In the genomic region with DNA sequence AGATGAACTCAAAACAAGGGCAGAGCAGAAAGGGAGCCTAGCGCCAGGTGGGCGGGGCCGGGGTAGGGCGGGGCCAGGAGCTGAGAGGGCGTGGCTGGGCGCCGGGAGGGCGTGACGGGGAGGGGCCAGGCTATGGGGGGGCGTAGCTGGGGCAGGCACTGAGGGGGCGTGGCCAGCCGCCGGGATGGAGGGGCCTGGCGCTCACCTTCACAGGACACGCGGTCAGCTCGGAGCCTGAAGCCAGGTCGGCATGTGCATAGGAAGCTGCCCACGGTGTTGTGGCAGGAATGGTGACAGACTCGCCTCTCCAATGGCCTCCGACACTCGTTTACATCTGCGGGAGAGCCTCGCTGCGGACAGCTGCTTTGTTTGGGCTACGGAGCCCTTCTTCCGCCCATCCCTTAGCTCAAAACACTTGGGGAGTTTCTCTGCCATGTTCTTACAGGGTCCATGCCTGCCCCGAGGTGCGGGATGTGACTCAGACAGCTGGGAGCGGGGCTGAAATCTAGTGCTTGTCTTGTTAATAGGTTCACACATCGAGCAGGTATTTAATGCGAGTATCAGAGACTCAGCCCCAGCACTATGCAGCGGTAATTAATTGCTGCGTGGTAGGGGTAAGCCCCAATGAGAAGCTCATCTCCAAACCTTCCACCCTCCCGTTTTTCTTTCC, we compare ENCODE assay signal across 9 cellular contexts. TPM values are rescaled to one million over a fixed set of nuclear protein-coding genes. Genes with fewer than 3 reads are reported as not detected.
DNase-seq lines count a peak whose midpoint lies in the region; ATAC-seq, FAIRE-seq and TF ChIP-seq lines count a peak whose summit lies in the region.
"Had no signal": no experiment of that assay in that cellular context is flagged by ENCODE, and none has a peak within 500 bp of the region (broad histone marks: within the 10 kb centered on the region; RNA-seq: fewer than 3 reads in every experiment).

No MANE protein-coding gene starts in this region.

- H3K36me3 ChIP-seq in K562 (ENCODE audit: control insufficient read depth, insufficient read depth, low read length), result peaks cover 5% of the 10 kb centered on the region; the same call in 2 of the 3 replicates
- H3K36me3 ChIP-seq in mesendoderm (ENCODE audit: control insufficient read depth, insufficient read depth, low read length), result no peaks in the 10 kb centered on the region
- no peaks in the 10 kb centered on the region for H3K36me3 ChIP-seq in CD4-positive, alpha-beta memory T cell (ENCODE audit: insufficient read depth, low read length)
- H3K36me3 ChIP-seq: neutrophil had no signal

- POLR2A ChIA-PET in K562 (lab: Yijun Ruan, JAX), result interaction anchor here (0.6 to 1.7 kb wide), 8 partner anchors 15 to 168 kb away, joined by 3 to 6 read pairs (median 4); no protein-coding TSS in a partner anchor
- POLR2A ChIA-PET in CD4-positive, alpha-beta memory T cell (lab: Charles Lee; ENCODE audit: partially characterized antibody), result no interaction called here

- H3K79me1 ChIP-seq in mesendoderm (ENCODE audit: low read length), result no peaks in the 10 kb centered on the region

- no peaks in the 10 kb centered on the region for H3K4me1 Mint-ChIP-seq in CD4-positive, alpha-beta memory T cell

- no peak overlapping the region for H3K4ac ChIP-seq in mesendoderm (ENCODE audit: low read depth, low read length)

- no peaks in the 10 kb centered on the region for H3K27me3 ChIP-seq in K562 (ENCODE audit: control insufficient read depth in 2 of 2, insufficient read depth in 2 of 2, low read length in 2 of 2)
- H3K27me3 ChIP-seq in mesendoderm (ENCODE audit: insufficient read depth, low read length, poor library complexity), result no peaks in the 10 kb centered on the region
- H3K27me3 ChIP-seq in CD4-positive, alpha-beta memory T cell (ENCODE audit: insufficient read depth, low read length), result no peaks in the 10 kb centered on the region
- H3K27me3 ChIP-seq: neutrophil had no signal

- H3K79me2 ChIP-seq in K562 (ENCODE audit: control insufficient read depth, insufficient read depth, low read length) (no peaks in the 10 kb centered on the region), mesendoderm (ENCODE audit: control insufficient read depth, insufficient read depth, low read length) (no peaks in the 10 kb centered on the region)

- no peak for TF ChIP-seq RAD21 in K562 (CRISPR knock-in tag; conservative IDR thresholded peaks at IDR 0.05 in 1 of 2, IDR thresholded peaks at IDR 0.05 in 1 of 2)

- H3K4me1 ChIP-seq in K562 (replicated peaks in 1 of 2; ENCODE audit: control insufficient read depth in 2 of 2, insufficient read depth in 2 of 2, low read length in 2 of 2) (peaks cover 16 to 33% of the 10 kb centered on the region in 2 experiments; a peak in 4 of 5 replicates), mesendoderm (ENCODE audit: control insufficient read depth, low read depth, low read length) (peaks cover 7% of the 10 kb centered on the region)
- no peaks in the 10 kb centered on the region for H3K4me1 ChIP-seq in CD4-positive, alpha-beta memory T cell (ENCODE audit: insufficient read depth, low read length)

- H3K27ac Mint-ChIP-seq in CD4-positive, alpha-beta memory T cell, result no peak overlapping the region

- in situ Hi-C loops in K562 (cut with MboI), result no loop called here

- TF ChIP-seq EP300 in K562 (IDR thresholded peaks at IDR 0.05; ENCODE audit: low read length), result no peak

- H3K9me3 ChIP-seq in K562 (replicated peaks; ENCODE audit: control insufficient read depth, insufficient read depth, low read depth, low read length), result no peaks in the 10 kb centered on the region
- H3K9me3 ChIP-seq in CD4-positive, alpha-beta memory T cell (ENCODE audit: control insufficient read depth in 1 of 2, low read length in 2 of 2), result no peaks in the 10 kb centered on the region
- H3K9me3 ChIP-seq: neutrophil had no signal

- H3K36me3 Mint-ChIP-seq in CD4-positive, alpha-beta memory T cell, result no peaks in the 10 kb centered on the region

- H2BK15ac ChIP-seq in mesendoderm (replicated peaks; ENCODE audit: low read depth), result no peak overlapping the region

- intact Hi-C loops in K562 (cut with micrococcal nuclease), result no loop called here
- intact Hi-C loops in CD4-positive, alpha-beta memory T cell (cut with micrococcal nuclease), result no loop called here

- no peaks in the 10 kb centered on the region for H4K20me1 ChIP-seq in K562 (replicated peaks; ENCODE audit: control insufficient read depth, insufficient read depth, low read length)

- CTCF ChIA-PET in K562 (lab: Yijun Ruan, JAX; ENCODE audit: low intra/inter-chr PET ratio), result no interaction called here
- CTCF ChIA-PET in CD4-positive, alpha-beta memory T cell (lab: Charles Lee; ENCODE audit: partially characterized antibody), result no interaction called here

- no peak for TF ChIP-seq CTCF in K562 (IDR thresholded peaks at IDR 0.05 in 2 of 3, conservative IDR thresholded peaks at IDR 0.05 in 1 of 3; ENCODE audit: insufficient read depth in 2 of 3, low read depth in 1 of 3, low read length in 3 of 3)

- H2AK5ac ChIP-seq in mesendoderm (ENCODE audit: low read length), result no peak overlapping the region

- TF ChIP-seq POLR2A in K562 (conservative IDR thresholded peaks at IDR 0.05), result peak; percentile 69

- no peak overlapping the region for H4K8ac ChIP-seq in mesendoderm (ENCODE audit: low read depth, low read length)

- H3K27ac ChIP-seq in K562 (ENCODE audit: extremely low read depth, low read depth, low read length) (no peak overlapping the region; the same call in 2 of the 3 replicates), mesendoderm (ENCODE audit: low read depth, low read length) (no peak overlapping the region)
- H3K27ac ChIP-seq in CD4-positive, alpha-beta memory T cell (ENCODE audit: low read depth, low read length), result no peak overlapping the region
- H3K27ac ChIP-seq: neutrophil had no signal

- no peak overlapping the region for H3K4me3 Mint-ChIP-seq in CD4-positive, alpha-beta memory T cell

- no peak overlapping the region for H3K4me3 ChIP-seq in K562
- H3K4me3 ChIP-seq in mesendoderm (ENCODE audit: low read length), result no peak overlapping the region
- H3K4me3 ChIP-seq in CD4-positive, alpha-beta memory T cell (ENCODE audit: low read length in 2 of 2), result no peak overlapping the region

- H3K9ac ChIP-seq in K562 (ENCODE audit: insufficient read depth in 1 of 2, low read depth in 2 of 2, low read length in 2 of 2), result peak overlapping the region; percentile 35 to 79; a peak in 3 of 4 replicates
- peak overlapping the region; percentile 54 for H3K9ac ChIP-seq in mesendoderm (ENCODE audit: low read length)

- H3K9me1 ChIP-seq in K562 (ENCODE audit: control insufficient read depth, insufficient read depth, low read length), result no peaks in the 10 kb centered on the region

- H3K23ac ChIP-seq in mesendoderm (ENCODE audit: low read length), result no peak overlapping the region

- FAIRE-seq in K562 (lab: Jason Lieb, UNC), result peak; percentile 69

- DNase-seq in DMS114 treated with DMSO at 0.1 percent for 48 hours (lab: John Stamatoyannopoulos, UW; ENCODE audit: unreplicated experiment), result peak; percentile 70
- DNase-seq in NCI-H2227 (lab: John Stamatoyannopoulos, UW; ENCODE audit: unreplicated experiment), result peak; percentile 31
- DNase-seq in K562 (ENCODE audit: extremely low read depth in 1 of 4, low spot score in 3 of 4), result peak; percentile 86 to 99 (median 98)
- peak; percentile 86 for DNase-seq in mesendoderm
- DNase-seq in CD4-positive, alpha-beta memory T cell, result no peak
- DNase-seq in effector CD8-positive, alpha-beta T cell (lab: John Stamatoyannopoulos, UW), result no peak
- no peak for DNase-seq in DMS 273 (lab: John Stamatoyannopoulos, UW; ENCODE audit: unreplicated experiment)
- DNase-seq in occipital lobe (lab: John Stamatoyannopoulos, UW), result no peak

- H2BK120ac ChIP-seq in mesendoderm (ENCODE audit: low read depth, low read length), result no peak overlapping the region

- H3K9me3 Mint-ChIP-seq in CD4-positive, alpha-beta memory T cell, result peaks cover 0 to 3% (median 0%) of the 10 kb centered on the region in 8 donors

- no peak overlapping the region for H3K18ac ChIP-seq in mesendoderm (ENCODE audit: low read length)

- H3K27me3 Mint-ChIP-seq in CD4-positive, alpha-beta memory T cell, result peaks cover 2 to 5% of the 10 kb centered on the region in 2 donors

- H2BK5ac ChIP-seq in mesendoderm (ENCODE audit: low read length), result no peak overlapping the region

- peak overlapping the region; percentile 89 for H2AFZ ChIP-seq in K562 (ENCODE audit: low read depth, low read length)

- peak overlapping the region; percentile 91 for H3K56ac ChIP-seq in mesendoderm (ENCODE audit: low read length)

- BruUV-seq in K562 (replicated peaks; lab: Mats Ljungman, UMichigan), result no TSS peak

- peak; percentile 98 for ATAC-seq in K562

- 36% methylated on average over 20 of the region's 35 CpGs for WGBS in K562 (ENCODE audit: insufficient coverage, low coverage, missing lambda C conversion rate)
- no CpG with 5 or more reads among the region's 35 CpGs for WGBS in mesendoderm (ENCODE audit: extremely low coverage, insufficient coverage, low lambda C conversion rate)

- peak overlapping the region; percentile 71 for H3K4me2 ChIP-seq in K562 (ENCODE audit: insufficient read depth, low read length)
- H3K4me2 ChIP-seq in mesendoderm (ENCODE audit: low read length), result peak overlapping the region; percentile 64

- H4K5ac ChIP-seq in mesendoderm (ENCODE audit: low read length), result no peak overlapping the region

RNA-seq across cellular contexts. Expression of a gene that starts 13.4 kb away (rescaled TPM):
- total RNA-seq in K562 (2011; cell fraction: chromatin; rRNA removed; ENCODE audit: low replicate concordance), result 6.5 and 15.9 TPM in 2 replicates
- 6.2 and 7.8 TPM in 2 replicates for total RNA-seq in K562 (2011; cell fraction: nucleolus; rRNA removed)
- 7.5 and 7.9 TPM in 2 replicates for total RNA-seq in K562 (2011; cell fraction: nucleoplasm; rRNA removed)
- total RNA-seq in K562 (2014; rRNA removed), result 0.32 and 0.41 TPM in 2 replicates
- 0.26 and 0.36 TPM in 2 replicates for total RNA-seq in K562 (2014; rRNA removed; fragmentation: Illumina TruSeq; extraction: Trizol)
- total RNA-seq in K562 (2015; rRNA removed; fragmentation: Illumina TruSeq; extraction: Trizol), result 0.38 and 0.65 TPM in 2 replicates
- total RNA-seq in K562 (2021), result 0.74 and 1.1 TPM in 2 replicates
- polyA plus RNA-seq in K562 (2011; rRNA removed), result 0.60 and 0.89 TPM in 2 replicates
- polyA plus RNA-seq in K562 (2011; cell fraction: cytosol; rRNA removed), result 0.73 and 1.1 TPM in 2 replicates
- 3.0 and 3.8 TPM in 2 replicates for polyA plus RNA-seq in K562 (2011; cell fraction: nucleus; rRNA removed)
- polyA plus RNA-seq in K562 (2012), result 0.82 and 1.8 TPM in 2 replicates
- polyA plus RNA-seq in K562 (2014; fragmentation: Illumina TruSeq; extraction: Trizol), result 0.48 and 0.67 TPM in 2 replicates
- polyA plus RNA-seq in K562 (2014; fragmentation: Nextera tagmentation; extraction: Ambion mirVana), result under 1 TPM in 1 of 2 experiments, not detected in 1; 0.06 TPM
- 0.86 and 1.6 TPM in 2 replicates for polyA plus RNA-seq in K562 (2014; rRNA removed)
- polyA minus RNA-seq in K562 (2011; rRNA and poly(A)+ RNA removed), result 0.46 and 0.57 TPM in 2 replicates
- polyA minus RNA-seq in K562 (2011; cell fraction: cytosol; rRNA and poly(A)+ RNA removed), result not detected in 2 replicates
- polyA minus RNA-seq in K562 (2011; cell fraction: nucleus; rRNA and poly(A)+ RNA removed), result 1.2 and 2.2 TPM in 2 replicates
- 7.1 TPM for polyA plus RNA-seq in mesendoderm (2013, experiment 1 of 2)
- polyA plus RNA-seq in mesendoderm (2013, experiment 2 of 2), result 6.7 TPM
- under 1 TPM; 0.38 to 0.44 TPM for total RNA-seq in CD4-positive, alpha-beta memory T cell
- not detected for polyA plus RNA-seq in CD4-positive, alpha-beta memory T cell
- total RNA-seq in occipital lobe, result 2.7 TPM

RNA-seq across cellular contexts. Expression of a gene that starts 40.7 kb away (rescaled TPM):
- not detected in 2 replicates for total RNA-seq in K562 (2011; cell fraction: chromatin; rRNA removed; ENCODE audit: low replicate concordance)
- total RNA-seq in K562 (2011; cell fraction: nucleolus; rRNA removed), result not detected in 2 replicates
- not detected in 2 replicates for total RNA-seq in K562 (2011; cell fraction: nucleoplasm; rRNA removed)
- not detected in 2 replicates for total RNA-seq in K562 (2014; rRNA removed)
- not detected in 2 replicates for total RNA-seq in K562 (2014; rRNA removed; fragmentation: Illumina TruSeq; extraction: Trizol)
- not detected in 2 replicates for total RNA-seq in K562 (2015; rRNA removed; fragmentation: Illumina TruSeq; extraction: Trizol)
- total RNA-seq in K562 (2021), result not detected in 2 replicates
- polyA plus RNA-seq in K562 (2011; rRNA removed), result not detected in 2 replicates
- not detected in 2 replicates for polyA plus RNA-seq in K562 (2011; cell fraction: cytosol; rRNA removed)
- 0.20 TPM in 1 of 2 replicates, not detected in the other for polyA plus RNA-seq in K562 (2011; cell fraction: nucleus; rRNA removed)
- not detected in 2 replicates for polyA plus RNA-seq in K562 (2012)
- polyA plus RNA-seq in K562 (2014; fragmentation: Illumina TruSeq; extraction: Trizol), result not detected in 2 replicates
- polyA plus RNA-seq in K562 (2014; fragmentation: Nextera tagmentation; extraction: Ambion mirVana), result not detected
- polyA plus RNA-seq in K562 (2014; rRNA removed), result not detected in 2 replicates
- not detected in 2 replicates for polyA minus RNA-seq in K562 (2011; rRNA and poly(A)+ RNA removed)
- polyA minus RNA-seq in K562 (2011; cell fraction: cytosol; rRNA and poly(A)+ RNA removed), result not detected in 2 replicates
- polyA minus RNA-seq in K562 (2011; cell fraction: nucleus; rRNA and poly(A)+ RNA removed), result not detected in 2 replicates
- polyA plus RNA-seq in mesendoderm (2013, experiment 1 of 2), result 0.31 TPM
- polyA plus RNA-seq in mesendoderm (2013, experiment 2 of 2), result 0.31 TPM
- not detected for total RNA-seq in CD4-positive, alpha-beta memory T cell
- not detected for polyA plus RNA-seq in CD4-positive, alpha-beta memory T cell
- not detected for total RNA-seq in occipital lobe

RNA-seq across cellular contexts. Expression of a gene that starts 51.2 kb away (rescaled TPM):
- total RNA-seq in K562 (2011; cell fraction: chromatin; rRNA removed; ENCODE audit: low replicate concordance), result 556 and 576 TPM in 2 replicates
- total RNA-seq in K562 (2011; cell fraction: nucleolus; rRNA removed), result 305 and 316 TPM in 2 replicates
- 405 and 524 TPM in 2 replicates for total RNA-seq in K562 (2011; cell fraction: nucleoplasm; rRNA removed)
- total RNA-seq in K562 (2014; rRNA removed) (273 and 325 TPM in 2 replicates), K562 (2014; rRNA removed; fragmentation: Illumina TruSeq; extraction: Trizol) (237 and 239 TPM in 2 replicates), K562 (2015; rRNA removed; fragmentation: Illumina TruSeq; extraction: Trizol) (250 and 251 TPM in 2 replicates), K562 (2021) (307 and 322 TPM in 2 replicates), occipital lobe (210 TPM)
- polyA plus RNA-seq in K562 (2011; rRNA removed) (290 and 343 TPM in 2 replicates), K562 (2014; fragmentation: Illumina TruSeq; extraction: Trizol) (259 and 266 TPM in 2 replicates), K562 (2014; fragmentation: Nextera tagmentation; extraction: Ambion mirVana) (100 to 1,000 TPM; 172 to 361 TPM), K562 (2014; rRNA removed) (201 and 224 TPM in 2 replicates)
- 317 and 331 TPM in 2 replicates for polyA plus RNA-seq in K562 (2011; cell fraction: cytosol; rRNA removed)
- polyA plus RNA-seq in K562 (2011; cell fraction: nucleus; rRNA removed), result 256 and 322 TPM in 2 replicates
- polyA plus RNA-seq in K562 (2012), result 149 and 169 TPM in 2 replicates
- 588 and 731 TPM in 2 replicates for polyA minus RNA-seq in K562 (2011; rRNA and poly(A)+ RNA removed)
- polyA minus RNA-seq in K562 (2011; cell fraction: cytosol; rRNA and poly(A)+ RNA removed), result 325 and 351 TPM in 2 replicates
- 120 and 182 TPM in 2 replicates for polyA minus RNA-seq in K562 (2011; cell fraction: nucleus; rRNA and poly(A)+ RNA removed)
- 111 TPM for polyA plus RNA-seq in mesendoderm (2013, experiment 1 of 2)
- 111 TPM for polyA plus RNA-seq in mesendoderm (2013, experiment 2 of 2)
- total RNA-seq in CD4-positive, alpha-beta memory T cell, result 100 to 1,000 TPM; 156 to 169 TPM
- polyA plus RNA-seq in CD4-positive, alpha-beta memory T cell, result 100 to 1,000 TPM; 121 to 141 TPM

RNA-seq across cellular contexts. Expression of a gene that starts 51.3 kb away (rescaled TPM):
- total RNA-seq in K562 (2011; cell fraction: chromatin; rRNA removed; ENCODE audit: low replicate concordance), result 149 and 318 TPM in 2 replicates
- total RNA-seq in K562 (2011; cell fraction: nucleolus; rRNA removed), result 164 and 169 TPM in 2 replicates
- 118 and 132 TPM in 2 replicates for total RNA-seq in K562 (2011; cell fraction: nucleoplasm; rRNA removed)
- total RNA-seq in K562 (2014; rRNA removed), result 28.5 and 35.2 TPM in 2 replicates
- 12.0 and 13.9 TPM in 2 replicates for total RNA-seq in K562 (2014; rRNA removed; fragmentation: Illumina TruSeq; extraction: Trizol)
- total RNA-seq in K562 (2015; rRNA removed; fragmentation: Illumina TruSeq; extraction: Trizol), result 19.3 and 21.7 TPM in 2 replicates
- total RNA-seq in K562 (2021), result 53.6 and 61.7 TPM in 2 replicates
- 30.8 and 58.0 TPM in 2 replicates for polyA plus RNA-seq in K562 (2011; rRNA removed)
- 40.7 and 63.4 TPM in 2 replicates for polyA plus RNA-seq in K562 (2011; cell fraction: cytosol; rRNA removed)
- polyA plus RNA-seq in K562 (2011; cell fraction: nucleus; rRNA removed), result 222 and 275 TPM in 2 replicates
- 43.1 and 60.5 TPM in 2 replicates for polyA plus RNA-seq in K562 (2012)
- polyA plus RNA-seq in K562 (2014; fragmentation: Illumina TruSeq; extraction: Trizol), result 34.0 and 36.6 TPM in 2 replicates
- 1 to 10 TPM; 2.0 to 2.3 TPM for polyA plus RNA-seq in K562 (2014; fragmentation: Nextera tagmentation; extraction: Ambion mirVana)
- polyA plus RNA-seq in K562 (2014; rRNA removed), result 45.6 and 52.6 TPM in 2 replicates
- 25.9 and 30.8 TPM in 2 replicates for polyA minus RNA-seq in K562 (2011; rRNA and poly(A)+ RNA removed)
- polyA minus RNA-seq in K562 (2011; cell fraction: cytosol; rRNA and poly(A)+ RNA removed), result 27.2 and 40.0 TPM in 2 replicates
- 62.5 and 67.2 TPM in 2 replicates for polyA minus RNA-seq in K562 (2011; cell fraction: nucleus; rRNA and poly(A)+ RNA removed)
- 17.3 TPM for polyA plus RNA-seq in mesendoderm (2013, experiment 1 of 2)
- 16.9 TPM for polyA plus RNA-seq in mesendoderm (2013, experiment 2 of 2)
- total RNA-seq in CD4-positive, alpha-beta memory T cell, result 10 to 100 TPM; 42.1 to 43.9 TPM
- 10 to 100 TPM; 24.5 to 30.2 TPM for polyA plus RNA-seq in CD4-positive, alpha-beta memory T cell
- 10.6 TPM for total RNA-seq in occipital lobe

RNA-seq across cellular contexts. Expression of a gene that starts 59.6 kb away (rescaled TPM):
- total RNA-seq in K562 (2011; cell fraction: chromatin; rRNA removed; ENCODE audit: low replicate concordance), result not detected in 2 replicates
- not detected in 2 replicates for total RNA-seq in K562 (2011; cell fraction: nucleolus; rRNA removed)
- not detected in 2 replicates for total RNA-seq in K562 (2011; cell fraction: nucleoplasm; rRNA removed)
- total RNA-seq in K562 (2014; rRNA removed) (not detected in 2 replicates), K562 (2014; rRNA removed; fragmentation: Illumina TruSeq; extraction: Trizol) (not detected in 2 replicates), K562 (2015; rRNA removed; fragmentation: Illumina TruSeq; extraction: Trizol) (not detected in 2 replicates), K562 (2021) (not detected in 2 replicates), occipital lobe (0.31 TPM)
- polyA plus RNA-seq in K562 (2011; rRNA removed) (not detected in 2 replicates), K562 (2014; fragmentation: Illumina TruSeq; extraction: Trizol) (not detected in 2 replicates), K562 (2014; fragmentation: Nextera tagmentation; extraction: Ambion mirVana) (not detected), K562 (2014; rRNA removed) (not detected in 2 replicates)
- not detected in 2 replicates for polyA plus RNA-seq in K562 (2011; cell fraction: cytosol; rRNA removed)
- not detected in 2 replicates for polyA plus RNA-seq in K562 (2011; cell fraction: nucleus; rRNA removed)
- not detected in 2 replicates for polyA plus RNA-seq in K562 (2012)
- not detected in 2 replicates for polyA minus RNA-seq in K562 (2011; rRNA and poly(A)+ RNA removed)
- polyA minus RNA-seq in K562 (2011; cell fraction: cytosol; rRNA and poly(A)+ RNA removed), result not detected in 2 replicates
- not detected in 2 replicates for polyA minus RNA-seq in K562 (2011; cell fraction: nucleus; rRNA and poly(A)+ RNA removed)
- 0.18 TPM for polyA plus RNA-seq in mesendoderm (2013, experiment 1 of 2)
- 0.24 TPM for polyA plus RNA-seq in mesendoderm (2013, experiment 2 of 2)
- total RNA-seq in CD4-positive, alpha-beta memory T cell, result not detected
- not detected for polyA plus RNA-seq in CD4-positive, alpha-beta memory T cell

Comparison
In these comparisons a context has a peak if more than half of its experiments do, and no peak if none do; other contexts are left out.
1. DNase-seq: peak in DMS114 treated with DMSO at 0.1 percent for 48 hours (single experiment), NCI-H2227 (single experiment), K562 (4 of 4) and mesendoderm (single experiment); none in CD4-positive, alpha-beta memory T cell (0 of 5), effector CD8-positive, alpha-beta T cell (single experiment), DMS 273 (single experiment) and occipital lobe (single experiment).